Comparison of ENCODE assay signal across 7 cellular contexts in genomic region chr7:124020060-124020459, GRCh38. TPM values are rescaled to one million over a fixed set of nuclear protein-coding genes. Genes with fewer than 3 reads are reported as not detected.
"Had no signal": no experiment of that assay in that cellular context is flagged by ENCODE, and none has a peak within 500 bp of the region (broad histone marks: within the 10 kb centered on the region; RNA-seq: fewer than 3 reads in every experiment).

No MANE protein-coding gene starts in this region.

- H3K4me3 ChIP-seq: GM23338, K562 had no signal

- DNase-seq: H9, HCEC 1CT, HFFc6, IMR-90 had no signal

- ATAC-seq: GM23338, K562 had no signal

RNA-seq across cellular contexts. Expression of gene TMEM229A, which starts 12.8 kb away (rescaled TPM):
- total RNA-seq: HFFc6, HT-29, IMR-90, K562 had no signal
